36 cellular contexts compared by ENCODE assay signal in genomic region chr6:112947507-112947906, GRCh38.
"Had no signal": no experiment of that assay in that cellular context is flagged by ENCODE, and none has a peak within 500 bp of the region (broad histone marks: within the 10 kb centered on the region; RNA-seq: fewer than 3 reads in every experiment).

No MANE protein-coding gene starts in this region.

- H3K4me3 ChIP-seq: adrenal gland, breast epithelium, cardiac muscle cell, colonic mucosa, esophagus squamous epithelium, gastrocnemius medialis, heart left ventricle had no signal

- H3K36me3 ChIP-seq: adrenal gland, breast epithelium, cardiac muscle cell, colonic mucosa, esophagus squamous epithelium, gastrocnemius medialis, heart left ventricle had no signal

- H3K9me3 Mint-ChIP-seq: activated CD4-positive, alpha-beta T cell treated with anti-CD3 and anti-CD28 coated beads, Interleukin-2, amount 10 ng/mL, durations not matched to agents 24 days and 14 days; activated naive CD4-positive, alpha-beta T cell treated with anti-CD3 and anti-CD28 coated beads, Interleukin-2, amount 50 U/mL, for 24 hours; activated T-helper 1 cell treated with anti-CD3 and anti-CD28 coated beads, Interleukin-12 subunit alpha, Interleukin-12 subunit beta, Interleukin-2, Interleukin-4 antibody, amounts not matched to agents 30 ng/mL and 10 ng/mL and 1 ng/mL, durations not matched to agents 14 hours and 24 hours and 36 hours; activated T-helper 2 cell treated with anti-CD3 and anti-CD28 coated beads, Interferon-gamma antibody, Interleukin-2, Interleukin-4, amounts not matched to agents 10 μg/mL and 5 μg/mL and 100 μg/mL, durations not matched to agents 14 hours and 24 hours and 36 hours; T-helper 2 cell treated with Interferon-gamma antibody and Interleukin-4, amounts not matched to agents 5 μg/mL and 100 μg/mL, for 36 hours had no signal

- H3K36me3 Mint-ChIP-seq: activated CD4-positive, alpha-beta memory T cell treated with anti-CD3 and anti-CD28 coated beads for 36 hours; activated CD8-positive, alpha-beta memory T cell treated with anti-CD3 and anti-CD28 coated beads, Interleukin-2, amount 10 ng/mL, durations not matched to agents 7 days and 5 days; activated naive CD4-positive, alpha-beta T cell treated with anti-CD3 and anti-CD28 coated beads, Interleukin-2, amount 50 U/mL, for 24 hours; activated naive CD8-positive, alpha-beta T cell treated with anti-CD3 and anti-CD28 coated beads for 36 hours; brain had no signal

- H3K9me3 ChIP-seq: adrenal gland, breast epithelium, colonic mucosa, esophagus squamous epithelium, gastrocnemius medialis had no signal

- H3K27me3 ChIP-seq: adrenal gland, breast epithelium, cardiac muscle cell, colonic mucosa, esophagus squamous epithelium, gastrocnemius medialis, heart left ventricle had no signal

- ATAC-seq: activated CD4-positive, alpha-beta T cell treated with anti-CD3 and anti-CD28 coated beads for 36 hours; activated CD8-positive, alpha-beta memory T cell treated with anti-CD3 and anti-CD28 coated beads, Interleukin-2, amount 10 ng/mL, durations not matched to agents 7 days and 5 days; activated CD8-positive, alpha-beta T cell treated with anti-CD3 and anti-CD28 coated beads, Interleukin-2, amount 10 ng/mL, durations not matched to agents 7 days and 5 days; activated naive CD8-positive, alpha-beta T cell treated with anti-CD3 and anti-CD28 coated beads, Interleukin-2, amount 50 U/mL, for 24 hours; gastrocnemius medialis; heart left ventricle; T-helper 17 cell had no signal

- H3K4me3 Mint-ChIP-seq: activated CD4-positive, alpha-beta memory T cell treated with anti-CD3 and anti-CD28 coated beads for 36 hours; activated CD4-positive, alpha-beta T cell treated with anti-CD3 and anti-CD28 coated beads for 36 hours; activated CD4-positive, alpha-beta T cell treated with anti-CD3 and anti-CD28 coated beads, Interleukin-2, amount 10 ng/mL, durations not matched to agents 24 days and 14 days; activated CD8-positive, alpha-beta memory T cell treated with anti-CD3 and anti-CD28 coated beads, Interleukin-2, amount 10 ng/mL, durations not matched to agents 7 days and 5 days; activated CD8-positive, alpha-beta T cell treated with anti-CD3 and anti-CD28 coated beads, Interleukin-2, amount 10 ng/mL, durations not matched to agents 7 days and 5 days; activated naive CD4-positive, alpha-beta T cell treated with anti-CD3 and anti-CD28 coated beads for 36 hours; activated naive CD4-positive, alpha-beta T cell treated with anti-CD3 and anti-CD28 coated beads, Interleukin-2, amount 50 U/mL, for 24 hours; activated naive CD8-positive, alpha-beta T cell treated with anti-CD3 and anti-CD28 coated beads for 36 hours; activated naive CD8-positive, alpha-beta T cell treated with anti-CD3 and anti-CD28 coated beads, Interleukin-2, amount 50 U/mL, for 24 hours; activated T-helper 1 cell treated with anti-CD3 and anti-CD28 coated beads, Interleukin-12 subunit alpha, Interleukin-12 subunit beta, Interleukin-2, Interleukin-4 antibody, amounts not matched to agents 30 ng/mL and 10 ng/mL and 1 ng/mL, durations not matched to agents 14 hours and 24 hours and 36 hours; brain; T-helper 17 cell; T-helper 2 cell treated with Interferon-gamma antibody and Interleukin-4, amounts not matched to agents 5 μg/mL and 100 μg/mL, for 36 hours had no signal

- H3K4me1 ChIP-seq: breast epithelium, colonic mucosa, esophagus squamous epithelium, gastrocnemius medialis, heart left ventricle had no signal

- H3K27ac ChIP-seq: adrenal gland, breast epithelium, cardiac muscle cell, colonic mucosa, epithelial cell of prostate, esophagus squamous epithelium, gastrocnemius medialis, heart left ventricle had no signal

- H3K4me1 Mint-ChIP-seq: activated CD4-positive, alpha-beta T cell treated with anti-CD3 and anti-CD28 coated beads for 36 hours; activated CD4-positive, alpha-beta T cell treated with anti-CD3 and anti-CD28 coated beads, Interleukin-2, amount 10 ng/mL, durations not matched to agents 24 days and 14 days; activated CD8-positive, alpha-beta memory T cell treated with anti-CD3 and anti-CD28 coated beads, Interleukin-2, amount 10 ng/mL, durations not matched to agents 7 days and 5 days; activated naive CD4-positive, alpha-beta T cell treated with anti-CD3 and anti-CD28 coated beads, Interleukin-2, amount 50 U/mL, for 24 hours; activated naive CD8-positive, alpha-beta T cell treated with anti-CD3 and anti-CD28 coated beads for 36 hours; activated naive CD8-positive, alpha-beta T cell treated with anti-CD3 and anti-CD28 coated beads, Interleukin-2, amount 50 U/mL, for 24 hours; T-helper 17 cell had no signal

- H3K27ac Mint-ChIP-seq: activated CD4-positive, alpha-beta memory T cell treated with anti-CD3 and anti-CD28 coated beads for 36 hours; activated CD4-positive, alpha-beta T cell treated with anti-CD3 and anti-CD28 coated beads for 36 hours; activated CD4-positive, alpha-beta T cell treated with anti-CD3 and anti-CD28 coated beads, Interleukin-2, amount 10 ng/mL, durations not matched to agents 24 days and 14 days; activated CD8-positive, alpha-beta memory T cell treated with anti-CD3 and anti-CD28 coated beads, Interleukin-2, amount 10 ng/mL, durations not matched to agents 7 days and 5 days; activated CD8-positive, alpha-beta T cell treated with anti-CD3 and anti-CD28 coated beads, Interleukin-2, amount 10 ng/mL, durations not matched to agents 7 days and 5 days; activated naive CD4-positive, alpha-beta T cell treated with anti-CD3 and anti-CD28 coated beads for 36 hours; activated naive CD4-positive, alpha-beta T cell treated with anti-CD3 and anti-CD28 coated beads, Interleukin-2, amount 50 U/mL, for 24 hours; activated naive CD8-positive, alpha-beta T cell treated with anti-CD3 and anti-CD28 coated beads for 36 hours; activated naive CD8-positive, alpha-beta T cell treated with anti-CD3 and anti-CD28 coated beads, Interleukin-2, amount 50 U/mL, for 24 hours; activated T-helper 1 cell treated with anti-CD3 and anti-CD28 coated beads, Interleukin-12 subunit alpha, Interleukin-12 subunit beta, Interleukin-2, Interleukin-4 antibody, amounts not matched to agents 30 ng/mL and 10 ng/mL and 1 ng/mL, durations not matched to agents 14 hours and 24 hours and 36 hours; activated T-helper 2 cell treated with anti-CD3 and anti-CD28 coated beads, Interferon-gamma antibody, Interleukin-2, Interleukin-4, amounts not matched to agents 10 μg/mL and 5 μg/mL and 100 μg/mL, durations not matched to agents 14 hours and 24 hours and 36 hours; brain; T-helper 17 cell; T-helper 2 cell treated with Interferon-gamma antibody and Interleukin-4, amounts not matched to agents 5 μg/mL and 100 μg/mL, for 36 hours had no signal

- H3K27me3 Mint-ChIP-seq: activated CD4-positive, alpha-beta memory T cell treated with anti-CD3 and anti-CD28 coated beads for 36 hours; activated CD4-positive, alpha-beta T cell treated with anti-CD3 and anti-CD28 coated beads for 36 hours; activated CD4-positive, alpha-beta T cell treated with anti-CD3 and anti-CD28 coated beads, Interleukin-2, amount 10 ng/mL, durations not matched to agents 24 days and 14 days; activated CD8-positive, alpha-beta memory T cell treated with anti-CD3 and anti-CD28 coated beads, Interleukin-2, amount 10 ng/mL, durations not matched to agents 7 days and 5 days; activated naive CD4-positive, alpha-beta T cell treated with anti-CD3 and anti-CD28 coated beads, Interleukin-2, amount 50 U/mL, for 24 hours; activated naive CD8-positive, alpha-beta T cell treated with anti-CD3 and anti-CD28 coated beads for 36 hours; activated naive CD8-positive, alpha-beta T cell treated with anti-CD3 and anti-CD28 coated beads, Interleukin-2, amount 50 U/mL, for 24 hours; T-helper 17 cell had no signal

- DNase-seq: activated CD4-positive, alpha-beta memory T cell treated with anti-CD3 and anti-CD28 coated beads for 36 hours; activated CD4-positive, alpha-beta T cell treated with anti-CD3 and anti-CD28 coated beads for 36 hours; activated CD4-positive, alpha-beta T cell treated with anti-CD3 and anti-CD28 coated beads, Interleukin-2, amount 10 ng/mL, durations not matched to agents 24 days and 14 days; activated CD4-positive, CD25-positive, alpha-beta regulatory T cell; activated CD4-positive, CD25-positive, alpha-beta regulatory T cell treated with anti-CD3 and anti-CD28 coated beads, Interleukin-2, amount 50 U/mL, for 72 hours; activated CD8-positive, alpha-beta memory T cell treated with anti-CD3 and anti-CD28 coated beads, Interleukin-2, amount 10 ng/mL, durations not matched to agents 7 days and 5 days; activated CD8-positive, alpha-beta memory T cell treated with anti-CD3 and anti-CD28 coated beads, Interleukin-2, amount 50 U/mL, for 4 hours; activated CD8-positive, alpha-beta T cell treated with anti-CD3 and anti-CD28 coated beads, Interleukin-2, amount 10 ng/mL, durations not matched to agents 7 days and 5 days; activated effector memory CD4-positive, alpha-beta T cell treated with anti-CD3 and anti-CD28 coated beads, Interleukin-2, amount 50 U/mL, for 16 hours; activated naive CD4-positive, alpha-beta T cell treated with anti-CD3 and anti-CD28 coated beads for 36 hours; activated naive CD8-positive, alpha-beta T cell treated with anti-CD3 and anti-CD28 coated beads for 36 hours; activated naive CD8-positive, alpha-beta T cell treated with anti-CD3 and anti-CD28 coated beads, Interleukin-2, amount 50 U/mL, for 24 hours; activated T-cell treated with anti-CD3 and anti-CD28 coated beads, Interleukin-2, amount 50 U/mL, for 1 hour; activated T-cell treated with anti-CD3 and anti-CD28 coated beads, Interleukin-2, amount 50 U/mL, for 48 hours; adrenal gland; amygdala; aorta; central memory CD4-positive, alpha-beta T cell; cerebellar nuclear complex; colonic mucosa; effector CD8-positive, alpha-beta T cell; esophagus squamous epithelium; gastrocnemius medialis; glutamatergic neuron; heart left ventricle; T-helper 1 cell; T-helper 17 cell; T1000 had no signal
